ENCODE assay signal across 1 cellular context in genomic region chr16:88839745-88840588, GRCh38.
TF ChIP-seq lines count a peak whose summit lies in the region.

No MANE protein-coding gene starts in this region.

TF ChIP-seq in HCT116, 20 proteins besides CTCF, POLR2A, EP300 and RAD21 (continued from another document):
- TF ChIP-seq REST (IDR thresholded peaks at IDR 0.05; ENCODE audit: low read depth) (no peak), SRF (IDR thresholded peaks at IDR 0.05; ENCODE audit: low read depth) (no peak), SIN3A (IDR thresholded peaks at IDR 0.05; ENCODE audit: low read depth) (no peak), YY1 (IDR thresholded peaks at IDR 0.05; ENCODE audit: extremely low read depth, insufficient replicate concordance, low read depth, low read length) (no peak), ELF1 (IDR thresholded peaks at IDR 0.05; ENCODE audit: borderline replicate concordance, low read depth) (no peak), SP1 (IDR thresholded peaks at IDR 0.05; ENCODE audit: low read depth) (no peak), JUND (IDR thresholded peaks at IDR 0.05) (no peak)
- TF ChIP-seq, protein P1, sequence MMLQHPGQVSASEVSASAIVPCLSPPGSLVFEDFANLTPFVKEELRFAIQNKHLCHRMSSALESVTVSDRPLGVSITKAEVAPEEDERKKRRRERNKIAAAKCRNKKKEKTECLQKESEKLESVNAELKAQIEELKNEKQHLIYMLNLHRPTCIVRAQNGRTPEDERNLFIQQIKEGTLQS (IDR thresholded peaks at IDR 0.05) = no peak
